8 cellular contexts compared by ENCODE assay signal in genomic region chr12:45991289-45992249, GRCh38. TPM values are rescaled to one million over a fixed set of nuclear protein-coding genes. Genes with fewer than 3 reads are reported as not detected.
DNase-seq lines count a peak whose midpoint lies in the region; ATAC-seq and TF ChIP-seq lines count a peak whose summit lies in the region.

No MANE protein-coding gene starts in this region.

- no peaks in the 10 kb centered on the region for H3K9me3 ChIP-seq in endodermal cell (ENCODE audit: control insufficient read depth, low read length)

- CTCF ChIA-PET in BJ (lab: Yijun Ruan, JAX) = interaction anchor here (0.6 to 3.0 kb wide), 15 partner anchors 11 to 317 kb away, joined by 3 to 15 read pairs (median 3); no protein-coding TSS in a partner anchor
- CTCF ChIA-PET in activated CD8-positive, alpha-beta memory T cell treated with anti-CD3 and anti-CD28 coated beads, Interleukin-2, amount 10 ng/mL, durations not matched to agents 7 days and 5 days (lab: Charles Lee) = interaction anchor here (0.6 to 2.6 kb wide), 16 partner anchors 11 to 1406 kb away, joined by 3 to 12 read pairs (median 3); partner anchors contain the start of genes ARID2 and SLC38A1

- peak overlapping the region; percentile 91 for H3K4me3 Mint-ChIP-seq in activated CD8-positive, alpha-beta memory T cell treated with anti-CD3 and anti-CD28 coated beads, Interleukin-2, amount 10 ng/mL, durations not matched to agents 7 days and 5 days
- H3K4me3 Mint-ChIP-seq in endodermal cell = peak overlapping the region; percentile 84

- TF ChIP-seq CTCF in BJ (IDR thresholded peaks at IDR 0.05; ENCODE audit: insufficient read depth, low read depth, low read length) = no peak
- no peak for TF ChIP-seq CTCF in endodermal cell (conservative IDR thresholded peaks at IDR 0.05)

- peak overlapping the region; percentile 69 for H3K9ac ChIP-seq in endodermal cell (ENCODE audit: extremely low read depth, low read length, poor library complexity, severe bottlenecking)

- ATAC-seq in activated CD8-positive, alpha-beta memory T cell treated with anti-CD3 and anti-CD28 coated beads, Interleukin-2, amount 10 ng/mL, durations not matched to agents 7 days and 5 days = peak; percentile 24

- peaks cover 17% of the 10 kb centered on the region for H3K36me3 Mint-ChIP-seq in activated CD8-positive, alpha-beta memory T cell treated with anti-CD3 and anti-CD28 coated beads, Interleukin-2, amount 10 ng/mL, durations not matched to agents 7 days and 5 days
- peaks cover 3% of the 10 kb centered on the region for H3K36me3 Mint-ChIP-seq in endodermal cell (ENCODE audit: low read depth)

- 40 to 44% methylated on average over 34 to 71 of the region's 71 CpGs for WGBS in endodermal cell (ENCODE audit: insufficient coverage in 1 of 2, insufficient read length in 1 of 2), 2 experiments

- POLR2A ChIA-PET in BJ (lab: Charles Lee) = interaction anchor here (0.6 kb wide), 1 partner anchor 501 kb away, joined by 6 read pairs; no protein-coding TSS in a partner anchor

- H3K27me3 Mint-ChIP-seq in activated CD8-positive, alpha-beta memory T cell treated with anti-CD3 and anti-CD28 coated beads, Interleukin-2, amount 10 ng/mL, durations not matched to agents 7 days and 5 days = peaks cover 2% of the 10 kb centered on the region
- no peaks in the 10 kb centered on the region for H3K27me3 Mint-ChIP-seq in endodermal cell (ENCODE audit: insufficient read depth)

- H3K36me3 ChIP-seq in BJ (ENCODE audit: control insufficient read depth, insufficient read depth, low read length) (no peaks in the 10 kb centered on the region), endodermal cell (ENCODE audit: control insufficient read depth, insufficient read depth, low read length) (peaks cover 2% of the 10 kb centered on the region)

- DNase-seq in BJ (ENCODE audit: low read depth) (no peak), HK-2 (ENCODE audit: unreplicated experiment) (peak; percentile 82), NOMO-1 treated with dmso at 0.1 percent for 144 hours (lab: John Stamatoyannopoulos, UW; ENCODE audit: unreplicated experiment) (peak; percentile 89), endodermal cell (peak; percentile 91), middle frontal gyrus (ENCODE audit: extremely low spot score, low spot score) (peak; percentile 33)
- peak; percentile 83 for DNase-seq in activated CD8-positive, alpha-beta memory T cell treated with anti-CD3 and anti-CD28 coated beads, Interleukin-2, amount 10 ng/mL, durations not matched to agents 7 days and 5 days
- peak; percentile 54 to 71 for DNase-seq in stimulated activated CD8-positive, alpha-beta memory T cell treated with anti-CD3 and anti-CD28 coated beads, Interleukin-2, amount 100 ng/mL, for 48 hours (ENCODE audit: low read depth in 2 of 2)

- H3K27ac ChIP-seq in endodermal cell (ENCODE audit: low read depth, low read length) = peak overlapping the region; percentile 89

- H3K4me1 ChIP-seq in endodermal cell (ENCODE audit: control insufficient read depth, insufficient read depth, low read length) = peaks cover 4% of the 10 kb centered on the region

- no peaks in the 10 kb centered on the region for H3K9me3 Mint-ChIP-seq in activated CD8-positive, alpha-beta memory T cell treated with anti-CD3 and anti-CD28 coated beads, Interleukin-2, amount 10 ng/mL, durations not matched to agents 7 days and 5 days (ENCODE audit: low read depth)
- H3K9me3 Mint-ChIP-seq in endodermal cell = peaks cover 4% of the 10 kb centered on the region

- H3K4me3 ChIP-seq in BJ (ENCODE audit: low read depth, low read length) (peak overlapping the region; percentile 66), endodermal cell (ENCODE audit: low read length) (peak overlapping the region; percentile 77)

- H3K4me1 Mint-ChIP-seq in activated CD8-positive, alpha-beta memory T cell treated with anti-CD3 and anti-CD28 coated beads, Interleukin-2, amount 10 ng/mL, durations not matched to agents 7 days and 5 days = peaks cover 30% of the 10 kb centered on the region
- H3K4me1 Mint-ChIP-seq in endodermal cell = peaks cover 25% of the 10 kb centered on the region

- TF ChIP-seq POLR2A in GM19099 (IDR thresholded peaks at IDR 0.05; ENCODE audit: extremely low read depth, insufficient read length, low read depth) = peak; percentile 32

- H3K27me3 ChIP-seq in BJ (ENCODE audit: control insufficient read depth, insufficient read depth, low read length) (no peaks in the 10 kb centered on the region), endodermal cell (ENCODE audit: control insufficient read depth, insufficient read depth, low read length, poor library complexity, severe bottlenecking) (no peaks in the 10 kb centered on the region)

- H3K27ac Mint-ChIP-seq in activated CD8-positive, alpha-beta memory T cell treated with anti-CD3 and anti-CD28 coated beads, Interleukin-2, amount 10 ng/mL, durations not matched to agents 7 days and 5 days = peak overlapping the region; percentile 97
- peak overlapping the region; percentile 99 for H3K27ac Mint-ChIP-seq in endodermal cell

RNA-seq across cellular contexts. Expression of gene SCAF11, which starts 1.2 kb away (rescaled TPM):
- 25.2 and 65.0 TPM in 2 replicates for polyA plus RNA-seq in BJ (2011; rRNA removed)
- polyA minus RNA-seq in BJ (2011; rRNA and poly(A)+ RNA removed) = 41.6 and 42.2 TPM in 2 replicates
- 100 to 1,000 TPM; 131 to 137 TPM for total RNA-seq in activated CD8-positive, alpha-beta memory T cell treated with anti-CD3 and anti-CD28 coated beads, Interleukin-2, amount 10 ng/mL, durations not matched to agents 7 days and 5 days
- total RNA-seq in endodermal cell = 100 to 1,000 TPM in 1 of 2 donors, 10 to 100 TPM in 1; 99.6 to 116 TPM
- polyA plus RNA-seq in endodermal cell (2013, experiment 1 of 2) = 58.9 TPM
- 65.4 TPM for polyA plus RNA-seq in endodermal cell (2013, experiment 2 of 2)
